Comparison of ENCODE assay signal across 33 cellular contexts in the genomic region with DNA sequence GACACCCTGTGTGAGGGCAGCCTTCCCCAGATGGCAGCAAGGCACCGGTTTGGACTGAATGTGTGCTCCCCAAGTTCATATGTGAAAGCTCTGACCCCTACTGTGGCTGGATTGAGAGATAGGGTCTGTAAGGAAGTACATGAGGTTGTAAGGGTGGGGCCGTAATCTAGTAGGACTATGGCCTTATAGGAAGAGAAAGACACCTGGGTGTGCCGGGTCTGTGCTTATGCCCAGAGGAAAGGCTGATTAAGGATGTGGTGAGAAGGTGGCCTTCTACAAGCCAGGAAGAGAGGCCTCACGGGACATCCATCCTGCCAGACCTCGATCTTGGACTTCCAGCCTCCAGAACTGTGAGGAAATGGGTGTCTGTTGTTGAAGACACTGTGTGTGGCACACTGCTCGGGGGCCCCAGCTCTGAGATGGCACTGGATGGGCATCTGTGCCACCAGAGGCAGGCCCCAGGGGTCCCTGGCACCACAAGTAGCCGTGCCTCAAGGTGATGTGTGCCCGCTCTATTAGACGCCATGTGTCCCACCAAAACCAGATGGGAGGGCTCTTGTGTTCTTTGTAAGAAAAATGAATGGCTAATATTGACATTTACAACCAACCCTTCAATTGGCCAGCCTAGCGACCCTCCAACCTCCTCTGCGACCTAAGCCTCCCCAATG. TPM values are rescaled to one million over a fixed set of nuclear protein-coding genes. Genes with fewer than 3 reads are reported as not detected.
"Had no signal": no experiment of that assay in that cellular context is flagged by ENCODE, and none has a peak within 500 bp of the region (broad histone marks: within the 10 kb centered on the region; RNA-seq: fewer than 3 reads in every experiment).

No MANE protein-coding gene starts in this region.

- H3K4me1 Mint-ChIP-seq: activated naive CD8-positive, alpha-beta T cell treated with anti-CD3 and anti-CD28 coated beads, Interleukin-2, amount 50 U/mL, for 24 hours; central memory CD8-positive, alpha-beta T cell had no signal

- ATAC-seq: activated CD8-positive, alpha-beta T cell treated with anti-CD3 and anti-CD28 coated beads, Interleukin-2, amount 10 ng/mL, durations not matched to agents 7 days and 5 days; activated naive CD4-positive, alpha-beta T cell treated with anti-CD3 and anti-CD28 coated beads, Interleukin-2, amount 50 U/mL, for 72 hours; activated naive CD8-positive, alpha-beta T cell treated with anti-CD3 and anti-CD28 coated beads, Interleukin-2, amount 50 U/mL, for 24 hours; Panc1 had no signal

- H3K27ac Mint-ChIP-seq: activated CD8-positive, alpha-beta T cell treated with anti-CD3 and anti-CD28 coated beads, Interleukin-2, amount 10 ng/mL, durations not matched to agents 7 days and 5 days; activated naive CD4-positive, alpha-beta T cell treated with anti-CD3 and anti-CD28 coated beads, Interleukin-2, amount 50 U/mL, for 72 hours; activated naive CD8-positive, alpha-beta T cell treated with anti-CD3 and anti-CD28 coated beads, Interleukin-2, amount 50 U/mL, for 24 hours; activated T-helper 1 cell treated with anti-CD3 and anti-CD28 coated beads, Interleukin-12 subunit alpha, Interleukin-12 subunit beta, Interleukin-2, Interleukin-4 antibody, amounts not matched to agents 30 ng/mL and 10 ng/mL and 1 ng/mL, durations not matched to agents 14 hours and 24 hours and 36 hours had no signal

- H3K9ac ChIP-seq: SK-N-SH had no signal

- H3K9me3 Mint-ChIP-seq: activated naive CD4-positive, alpha-beta T cell treated with anti-CD3 and anti-CD28 coated beads, Interleukin-2, amount 50 U/mL, for 72 hours; activated naive CD8-positive, alpha-beta T cell treated with anti-CD3 and anti-CD28 coated beads, Interleukin-2, amount 50 U/mL, for 24 hours; activated T-helper 1 cell treated with anti-CD3 and anti-CD28 coated beads, Interleukin-12 subunit alpha, Interleukin-12 subunit beta, Interleukin-2, Interleukin-4 antibody, amounts not matched to agents 30 ng/mL and 10 ng/mL and 1 ng/mL, durations not matched to agents 14 hours and 24 hours and 36 hours; brain; central memory CD8-positive, alpha-beta T cell had no signal

- DNase-seq: activated CD4-positive, alpha-beta T cell treated with anti-CD3 and anti-CD28 coated beads for 48 hours; activated CD4-positive, alpha-beta T cell treated with anti-CD3 and anti-CD28 coated beads, Interleukin-2, amount 50 U/mL, for 4 hours; activated CD4-positive, CD25-positive, alpha-beta regulatory T cell treated with anti-CD3 and anti-CD28 coated beads, Interleukin-2, amount 50 U/mL, for 72 hours; activated CD8-positive, alpha-beta memory T cell treated with anti-CD3 and anti-CD28 coated beads, Interleukin-2, amount 50 U/mL, for 48 hours; activated CD8-positive, alpha-beta T cell treated with anti-CD3 and anti-CD28 coated beads, Interleukin-2, amount 10 ng/mL, durations not matched to agents 7 days and 5 days; activated effector memory CD4-positive, alpha-beta T cell treated with Interleukin-2 at 50 U/mL for 16 hours; activated naive CD4-positive, alpha-beta T cell; activated naive CD8-positive, alpha-beta T cell treated with anti-CD3 and anti-CD28 coated beads, Interleukin-2, amount 50 U/mL, for 24 hours; activated T-cell treated with anti-CD3 and anti-CD28 coated beads, Interleukin-2, amount 50 U/mL, for 1 hour; amygdala; KG1; NCI-H1048; NCI-H1930; NCI-H2171; NCI-H2227 treated with DMSO at 0.1 percent for 48 hours; NCI-H446 treated with DMSO at 0.1 percent for 48 hours; NCI-H526; NCI-H774; OCI-M1; Right ventricle myocardium superior; RPMI8226; SK-N-SH; SW 1271 had no signal

- H3K9me3 ChIP-seq: SJCRH30, SK-N-SH had no signal

- H3K4me3 Mint-ChIP-seq: activated CD8-positive, alpha-beta T cell treated with anti-CD3 and anti-CD28 coated beads, Interleukin-2, amount 10 ng/mL, durations not matched to agents 7 days and 5 days; activated naive CD8-positive, alpha-beta T cell treated with anti-CD3 and anti-CD28 coated beads, Interleukin-2, amount 50 U/mL, for 24 hours; activated T-helper 1 cell treated with anti-CD3 and anti-CD28 coated beads, Interleukin-12 subunit alpha, Interleukin-12 subunit beta, Interleukin-2, Interleukin-4 antibody, amounts not matched to agents 30 ng/mL and 10 ng/mL and 1 ng/mL, durations not matched to agents 14 hours and 24 hours and 36 hours; brain; central memory CD8-positive, alpha-beta T cell had no signal

- H3K36me3 Mint-ChIP-seq: activated naive CD4-positive, alpha-beta T cell treated with anti-CD3 and anti-CD28 coated beads, Interleukin-2, amount 50 U/mL, for 72 hours; brain had no signal

- H3K4me2 ChIP-seq: SK-N-SH had no signal

- H3K36me3 ChIP-seq: SJCRH30 had no signal

- H3K27me3 ChIP-seq: SJCRH30 had no signal

- H3K4me3 ChIP-seq: SJCRH30 had no signal

RNA-seq across cellular contexts. Expression of gene FGF6, which starts 22.0 kb away (rescaled TPM):
- total RNA-seq: activated CD8-positive, alpha-beta T cell treated with anti-CD3 and anti-CD28 coated beads, Interleukin-2, amount 10 ng/mL, durations not matched to agents 7 days and 5 days; activated naive CD4-positive, alpha-beta T cell treated with anti-CD3 and anti-CD28 coated beads, Interleukin-2, amount 50 U/mL, for 72 hours; activated T-helper 1 cell treated with anti-CD3 and anti-CD28 coated beads, Interleukin-12 subunit alpha, Interleukin-12 subunit beta, Interleukin-2, Interleukin-4 antibody, amounts not matched to agents 30 ng/mL and 10 ng/mL and 1 ng/mL, durations not matched to agents 14 hours and 24 hours and 36 hours; astrocyte; LHCN-M2; M059J; Right ventricle myocardium superior; SJCRH30; T-helper 1 cell treated with Interleukin-12 subunit alpha and Interleukin-12 subunit beta and Interleukin-4 antibody, amounts not matched to agents 30 ng/mL and 1 ng/mL, for 36 hours had no signal

RNA-seq across cellular contexts. Expression of gene FGF23, which starts 44.1 kb away (rescaled TPM):
- total RNA-seq: activated CD8-positive, alpha-beta T cell treated with anti-CD3 and anti-CD28 coated beads, Interleukin-2, amount 10 ng/mL, durations not matched to agents 7 days and 5 days; activated naive CD4-positive, alpha-beta T cell treated with anti-CD3 and anti-CD28 coated beads, Interleukin-2, amount 50 U/mL, for 72 hours; activated T-helper 1 cell treated with anti-CD3 and anti-CD28 coated beads, Interleukin-12 subunit alpha, Interleukin-12 subunit beta, Interleukin-2, Interleukin-4 antibody, amounts not matched to agents 30 ng/mL and 10 ng/mL and 1 ng/mL, durations not matched to agents 14 hours and 24 hours and 36 hours; astrocyte; M059J; Right ventricle myocardium superior; T-helper 1 cell treated with Interleukin-12 subunit alpha and Interleukin-12 subunit beta and Interleukin-4 antibody, amounts not matched to agents 30 ng/mL and 1 ng/mL, for 36 hours had no signal
